ENCODE assay signal across 9 cellular contexts in the genomic region with DNA sequence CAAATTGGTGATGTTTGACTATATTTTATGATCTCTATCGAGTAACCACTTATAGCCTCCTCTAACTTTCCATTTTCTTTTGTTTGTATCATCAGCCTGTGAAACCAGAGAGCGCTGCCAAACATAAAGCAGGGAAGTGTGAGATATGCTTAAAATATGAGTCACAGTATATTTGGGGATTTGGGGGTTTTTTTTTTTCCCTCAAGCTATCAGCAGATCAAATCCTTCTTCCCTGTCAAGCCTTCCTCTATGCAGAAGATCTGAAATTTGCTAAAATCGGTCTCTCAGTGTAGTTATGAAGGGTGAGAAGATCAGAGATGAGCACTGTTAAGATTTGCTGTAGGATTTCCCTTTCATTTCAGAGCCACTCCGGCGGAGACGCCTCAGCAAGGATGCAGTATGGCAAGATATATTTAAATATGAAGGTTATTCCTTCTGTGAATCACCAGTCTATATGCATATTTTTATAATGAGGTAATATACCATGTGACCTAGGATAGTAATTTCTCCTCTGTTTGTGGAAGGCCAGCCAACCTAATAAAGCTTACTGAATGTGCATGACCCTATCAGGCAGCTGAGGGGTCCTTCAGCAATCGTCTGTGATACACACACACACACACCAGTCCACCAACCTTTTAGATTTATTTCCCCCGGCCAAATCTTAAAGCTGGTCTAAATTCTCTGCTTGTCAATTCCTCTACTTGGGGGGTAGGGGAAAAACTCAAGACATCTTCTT.
A peak's percentile ranks its signal among the peaks of the same experiment; 100 is the strongest.
DNase-seq lines count a peak whose midpoint lies in the region; TF ChIP-seq lines count a peak whose summit lies in the region.
"Had no signal": no experiment of that assay in that cellular context is flagged by ENCODE, and none has a peak within 500 bp of the region (broad histone marks: within the 10 kb centered on the region; RNA-seq: fewer than 3 reads in every experiment).

No MANE protein-coding gene starts in this region.

- peak overlapping the region; percentile 90 for H3K27ac Mint-ChIP-seq in activated T-cell treated with anti-CD3 and anti-CD28 coated beads, Interleukin-2, amount 50 U/mL, for 24 hours
- H3K27ac Mint-ChIP-seq in activated T-helper 2 cell treated with anti-CD3 and anti-CD28 coated beads, Interferon-gamma antibody, Interleukin-2, Interleukin-4, amounts not matched to agents 10 μg/mL and 5 μg/mL and 100 μg/mL, durations not matched to agents 14 hours and 24 hours and 36 hours, result peak overlapping the region; percentile 56

- no peaks in the 10 kb centered on the region for H3K9me3 Mint-ChIP-seq in activated T-cell treated with anti-CD3 and anti-CD28 coated beads, Interleukin-2, amount 50 U/mL, for 24 hours
- no peaks in the 10 kb centered on the region for H3K9me3 Mint-ChIP-seq in activated T-helper 2 cell treated with anti-CD3 and anti-CD28 coated beads, Interferon-gamma antibody, Interleukin-2, Interleukin-4, amounts not matched to agents 10 μg/mL and 5 μg/mL and 100 μg/mL, durations not matched to agents 14 hours and 24 hours and 36 hours

- DNase-seq in activated T-cell treated with anti-CD3 and anti-CD28 coated beads, Interleukin-2, amount 50 U/mL, for 24 hours, result no peak
- no peak for DNase-seq in activated T-cell treated with anti-CD3 and anti-CD28 coated beads for 4 hours
- no peak for DNase-seq in activated T-helper 2 cell treated with anti-CD3 and anti-CD28 coated beads, Interferon-gamma antibody, Interleukin-2, Interleukin-4, amounts not matched to agents 10 μg/mL and 5 μg/mL and 100 μg/mL, durations not matched to agents 14 hours and 24 hours and 36 hours (ENCODE audit: low spot score)
- DNase-seq in glomerular visceral epithelial cell (ENCODE audit: extremely low spot score), result peak; percentile 70
- no peak for DNase-seq in T-helper 9 cell
- no peak for DNase-seq in HEK293T (ENCODE audit: extremely low spot score)
- DNase-seq in COLO829 (ENCODE audit: low spot score), result no peak

- peak overlapping the region; percentile 32 for H3K4me3 Mint-ChIP-seq in activated T-cell treated with anti-CD3 and anti-CD28 coated beads, Interleukin-2, amount 50 U/mL, for 24 hours
- H3K4me3 Mint-ChIP-seq in activated T-helper 2 cell treated with anti-CD3 and anti-CD28 coated beads, Interferon-gamma antibody, Interleukin-2, Interleukin-4, amounts not matched to agents 10 μg/mL and 5 μg/mL and 100 μg/mL, durations not matched to agents 14 hours and 24 hours and 36 hours (ENCODE audit: low read depth), result no peak overlapping the region

- no peaks in the 10 kb centered on the region for H3K27me3 ChIP-seq in stomach smooth muscle (ENCODE audit: control insufficient read depth in 1 of 2, insufficient read depth in 2 of 2, low read length in 2 of 2)
- H3K27me3 ChIP-seq: BLaER1 had no signal

- intact Hi-C loops in activated T-helper 2 cell treated with anti-CD3 and anti-CD28 coated beads, Interferon-gamma antibody, Interleukin-2, Interleukin-4, amounts not matched to agents 10 μg/mL and 5 μg/mL and 100 μg/mL, durations not matched to agents 14 hours and 24 hours and 36 hours (cut with micrococcal nuclease), result loop anchor here (2.0 kb wide), 1 partner anchor 23 kb away; no protein-coding TSS in a partner anchor

- peaks cover 37% of the 10 kb centered on the region for H3K4me1 ChIP-seq in stomach smooth muscle (ENCODE audit: control insufficient read depth, insufficient read depth, low read length)
- H3K4me1 ChIP-seq: BLaER1 had no signal

- POLR2A ChIA-PET in HEK293T (lab: Yijun Ruan, JAX), result no interaction called here

- H3K9ac ChIP-seq in stomach smooth muscle (ENCODE audit: low read length in 2 of 2), result peak overlapping the region in 1 of 2 donors; percentile 53
- H3K9ac ChIP-seq: BLaER1 had no signal

- peaks cover 94% of the 10 kb centered on the region for H3K36me3 Mint-ChIP-seq in activated T-cell treated with anti-CD3 and anti-CD28 coated beads, Interleukin-2, amount 50 U/mL, for 24 hours (ENCODE audit: low read depth)
- H3K36me3 Mint-ChIP-seq in activated T-helper 2 cell treated with anti-CD3 and anti-CD28 coated beads, Interferon-gamma antibody, Interleukin-2, Interleukin-4, amounts not matched to agents 10 μg/mL and 5 μg/mL and 100 μg/mL, durations not matched to agents 14 hours and 24 hours and 36 hours (ENCODE audit: low read depth), result peaks cover 77% of the 10 kb centered on the region

- no peaks in the 10 kb centered on the region for H3K9me3 ChIP-seq in stomach smooth muscle (ENCODE audit: control insufficient read depth in 2 of 2, low read length in 2 of 2)
- H3K9me3 ChIP-seq: BLaER1 had no signal

- H3K4me3 ChIP-seq in stomach smooth muscle (ENCODE audit: low read length in 2 of 2), result peak overlapping the region in 1 of 2 donors; percentile 13
- H3K4me3 ChIP-seq: BLaER1 had no signal

- CTCF ChIA-PET in HEK293T (lab: Yijun Ruan, JAX), result interaction anchor here (0.8 kb wide), 1 partner anchor 61 kb away, joined by 4 read pairs; no protein-coding TSS in a partner anchor

- H3K36me3 ChIP-seq in stomach smooth muscle (ENCODE audit: control insufficient read depth in 2 of 2, insufficient read depth in 2 of 2, low read length in 2 of 2), result peaks cover 6 to 10% of the 10 kb centered on the region in 2 donors

- H3K27me3 Mint-ChIP-seq in activated T-cell treated with anti-CD3 and anti-CD28 coated beads, Interleukin-2, amount 50 U/mL, for 24 hours, result no peaks in the 10 kb centered on the region
- no peaks in the 10 kb centered on the region for H3K27me3 Mint-ChIP-seq in activated T-helper 2 cell treated with anti-CD3 and anti-CD28 coated beads, Interferon-gamma antibody, Interleukin-2, Interleukin-4, amounts not matched to agents 10 μg/mL and 5 μg/mL and 100 μg/mL, durations not matched to agents 14 hours and 24 hours and 36 hours (ENCODE audit: low read depth)

- H3K27ac ChIP-seq in stomach smooth muscle (ENCODE audit: low read length), result peak overlapping the region; percentile 68
- H3K27ac ChIP-seq: BLaER1 had no signal

- peaks cover 93% of the 10 kb centered on the region for H3K4me1 Mint-ChIP-seq in activated T-cell treated with anti-CD3 and anti-CD28 coated beads, Interleukin-2, amount 50 U/mL, for 24 hours (ENCODE audit: low read depth)
- peaks cover 63% of the 10 kb centered on the region for H3K4me1 Mint-ChIP-seq in activated T-helper 2 cell treated with anti-CD3 and anti-CD28 coated beads, Interferon-gamma antibody, Interleukin-2, Interleukin-4, amounts not matched to agents 10 μg/mL and 5 μg/mL and 100 μg/mL, durations not matched to agents 14 hours and 24 hours and 36 hours (ENCODE audit: low read depth)

TF ChIP-seq in HEK293T, 16 proteins besides CTCF, POLR2A, EP300 and RAD21:
- TF ChIP-seq ZNF384 (IDR thresholded peaks at IDR 0.05) (no peak), FOXM1 (IDR thresholded peaks at IDR 0.05; ENCODE audit: borderline replicate concordance) (no peak), SP1 (IDR thresholded peaks at IDR 0.05) (no peak)
